8 cellular contexts compared by ENCODE assay signal in genomic region chr6:34247481-34248197, GRCh38. TPM values are rescaled to one million over a fixed set of nuclear protein-coding genes. Genes with fewer than 3 reads are reported as not detected.
DNase-seq lines count a peak whose midpoint lies in the region; ATAC-seq and TF ChIP-seq lines count a peak whose summit lies in the region.

No MANE protein-coding gene starts in this region.

- DNase-seq in heart right ventricle, result no peak
- no peak for DNase-seq in cardiac septum (ENCODE audit: low spot score)
- no peak for DNase-seq in activated naive CD8-positive, alpha-beta T cell treated with anti-CD3 and anti-CD28 coated beads, Interleukin-2, amount 50 U/mL, for 24 hours
- DNase-seq in right lobe of liver, result no peak
- peak; percentile 46 for DNase-seq in ureter (ENCODE audit: low spot score)
- no peak for DNase-seq in GM10248 (ENCODE audit: extremely low spot score)
- no peak for DNase-seq in NCI-H345 treated with DMSO at 0.1 percent for 48 hours (lab: John Stamatoyannopoulos, UW; ENCODE audit: unreplicated experiment)

- 83 to 94% methylated on average over 6 of the region's 6 CpGs for WGBS in heart right ventricle, 2 donors
- WGBS in right lobe of liver (ENCODE audit: insufficient coverage, low coverage, low lambda C conversion rate, missing lambda C conversion rate), result 48% methylated on average over 2 of the region's 6 CpGs

- H3K9me3 ChIP-seq in heart right ventricle (no peaks in the 10 kb centered on the region), right lobe of liver (no peaks in the 10 kb centered on the region)

- H3K4me1 Mint-ChIP-seq in activated naive CD8-positive, alpha-beta T cell treated with anti-CD3 and anti-CD28 coated beads, Interleukin-2, amount 50 U/mL, for 24 hours, result peaks cover 62% of the 10 kb centered on the region

- peak overlapping the region; percentile 83 for H3K4me3 Mint-ChIP-seq in activated naive CD8-positive, alpha-beta T cell treated with anti-CD3 and anti-CD28 coated beads, Interleukin-2, amount 50 U/mL, for 24 hours

- peak overlapping the region; percentile 75 for H3K27ac Mint-ChIP-seq in activated naive CD8-positive, alpha-beta T cell treated with anti-CD3 and anti-CD28 coated beads, Interleukin-2, amount 50 U/mL, for 24 hours

- H3K36me3 ChIP-seq in heart right ventricle, result peaks cover 0 to 7% (median 0%) of the 10 kb centered on the region in 9 donors
- no peaks in the 10 kb centered on the region for H3K36me3 ChIP-seq in right lobe of liver

- TF ChIP-seq CTCF in heart right ventricle (IDR thresholded peaks at IDR 0.05) (no peak), right lobe of liver (IDR thresholded peaks at IDR 0.05) (no peak), GM10248 (IDR thresholded peaks at IDR 0.05; ENCODE audit: control extremely low read depth, extremely low read depth, low read depth, missing control alignments) (no peak)

- intact Hi-C loops in heart right ventricle (cut with DNase I) (loop anchor here (2.0 to 5.0 kb wide), 10 partner anchors 23 to 360 kb away; partner anchors contain the start of gene NUDT3 (in 5 of the 10)), cardiac septum (cut with DNase I) (loop anchor here (2.0 to 5.0 kb wide), 2 partner anchors 50 to 167 kb away; no protein-coding TSS in a partner anchor), right lobe of liver (cut with DNase I) (loop anchor here (5.0 to 10.0 kb wide), 2 partner anchors 167 to 170 kb away; no protein-coding TSS in a partner anchor)

- H3K9me3 Mint-ChIP-seq in activated naive CD8-positive, alpha-beta T cell treated with anti-CD3 and anti-CD28 coated beads, Interleukin-2, amount 50 U/mL, for 24 hours, result no peaks in the 10 kb centered on the region

- H3K4me3 ChIP-seq in heart right ventricle, result peak overlapping the region in 7 of 10 donors; percentile 60 to 96 (median 88)
- H3K4me3 ChIP-seq in right lobe of liver, result peak overlapping the region in 1 of 3 donors; percentile 84

- H3K36me3 Mint-ChIP-seq in activated naive CD8-positive, alpha-beta T cell treated with anti-CD3 and anti-CD28 coated beads, Interleukin-2, amount 50 U/mL, for 24 hours (ENCODE audit: low read depth), result peaks cover 19% of the 10 kb centered on the region

- CTCF ChIA-PET in GM10248 (lab: Yijun Ruan, JAX), result interaction anchor here (0.8 to 5.1 kb wide), 14 partner anchors 11 to 363 kb away, joined by 3 to 92 read pairs (median 5); partner anchors contain the start of genes HMGA1 and NUDT3

- ATAC-seq in heart right ventricle (no peak), right lobe of liver (no peak), HG02884 (IDR thresholded peaks at IDR 0.05; ENCODE audit: unreplicated experiment) (no peak)
- ATAC-seq in activated naive CD8-positive, alpha-beta T cell treated with anti-CD3 and anti-CD28 coated beads, Interleukin-2, amount 50 U/mL, for 24 hours, result no peak

- TF ChIP-seq POLR2A in right lobe of liver (IDR thresholded peaks at IDR 0.05), result no peak

- H3K27ac ChIP-seq in heart right ventricle (peak overlapping the region in 9 of 10 donors; percentile 93 to 98 (median 95)), right lobe of liver (peak overlapping the region in 2 of 3 donors; percentile 87 to 92)

- POLR2A ChIA-PET in GM10248 (lab: Yijun Ruan, JAX), result interaction anchor here (0.6 to 2.8 kb wide), 4 partner anchors 11 to 168 kb away, joined by 5 to 28 read pairs (median 10); partner anchors contain the start of gene HMGA1

- H3K27me3 Mint-ChIP-seq in activated naive CD8-positive, alpha-beta T cell treated with anti-CD3 and anti-CD28 coated beads, Interleukin-2, amount 50 U/mL, for 24 hours, result no peaks in the 10 kb centered on the region

- H3K4me1 ChIP-seq in heart right ventricle, result peaks cover 12 to 52% (median 30%) of the 10 kb centered on the region in 9 donors
- peaks cover 0 to 12% (median 0%) of the 10 kb centered on the region in 4 donors for H3K4me1 ChIP-seq in right lobe of liver

- no peaks in the 10 kb centered on the region for H3K27me3 ChIP-seq in heart right ventricle
- H3K27me3 ChIP-seq in right lobe of liver, result no peaks in the 10 kb centered on the region

RNA-seq across cellular contexts. Expression of gene SMIM29, which starts 1.2 kb away (rescaled TPM):
- total RNA-seq in heart right ventricle, result 10 to 100 TPM; 16.0 to 29.1 (median 24.2) TPM
- polyA plus RNA-seq in heart right ventricle, result 10 to 100 TPM; 51.5 to 78.2 TPM
- 27.1 TPM for total RNA-seq in cardiac septum
- 10 to 100 TPM in 1 of 6 experiments, 1 to 10 TPM in 5; 5.0 to 13.4 (median 8.8) TPM for total RNA-seq in right lobe of liver
- 43.2 TPM for total RNA-seq in ureter

RNA-seq across cellular contexts. Expression of gene HMGA1, which starts 11.0 kb away (rescaled TPM):
- 10 to 100 TPM; 33.9 to 54.9 (median 41.3) TPM for total RNA-seq in heart right ventricle
- 10 to 100 TPM; 14.2 to 41.0 TPM for polyA plus RNA-seq in heart right ventricle
- 36.4 TPM for total RNA-seq in cardiac septum
- total RNA-seq in right lobe of liver, result 10 to 100 TPM in 5 of 6 experiments, 1 to 10 TPM in 1; 7.9 to 23.6 (median 14.8) TPM
- total RNA-seq in ureter, result 88.0 TPM
